In genomic region chr14:89014570-89014847, GRCh38 we compare ENCODE assay signal across 20 cellular contexts.
"Had no signal": no experiment of that assay in that cellular context is flagged by ENCODE, and none has a peak within 500 bp of the region (broad histone marks: within the 10 kb centered on the region; RNA-seq: fewer than 3 reads in every experiment).

No MANE protein-coding gene starts in this region.

- H3K36me3 ChIP-seq: gastroesophageal sphincter, lower lobe of right lung, prostate gland had no signal

- H3K9me3 ChIP-seq: gastroesophageal sphincter, lower lobe of right lung, prostate gland had no signal

- ATAC-seq: activated CD8-positive, alpha-beta T cell treated with anti-CD3 and anti-CD28 coated beads for 36 hours; activated T-cell treated with anti-CD3 and anti-CD28 coated beads, Interleukin-2, amount 50 U/mL, for 4 hours; gastroesophageal sphincter; left colon; lower lobe of right lung; right cardiac atrium had no signal

- H3K4me1 Mint-ChIP-seq: activated B cell treated with CpG ODN at 0.5 μM for 24 hours, neural crest cell had no signal

- H3K4me3 ChIP-seq: gastroesophageal sphincter, lower lobe of right lung, prostate gland had no signal

- H3K9me3 Mint-ChIP-seq: activated CD8-positive, alpha-beta T cell treated with anti-CD3 and anti-CD28 coated beads for 36 hours; activated T-cell treated with anti-CD3 and anti-CD28 coated beads, Interleukin-2, amount 50 U/mL, for 4 hours had no signal

- H3K4me1 ChIP-seq: gastroesophageal sphincter, lower lobe of right lung, prostate gland had no signal

- H3K27ac Mint-ChIP-seq: activated B cell treated with CpG ODN at 0.5 μM for 24 hours; activated CD8-positive, alpha-beta T cell treated with anti-CD3 and anti-CD28 coated beads for 36 hours; mesothelial cell of epicardium had no signal

- H3K27ac ChIP-seq: gastroesophageal sphincter, lower lobe of right lung, prostate gland had no signal

- H3K4me3 Mint-ChIP-seq: activated B cell treated with CpG ODN at 0.5 μM for 24 hours; activated CD8-positive, alpha-beta T cell treated with anti-CD3 and anti-CD28 coated beads for 36 hours; activated T-cell treated with anti-CD3 and anti-CD28 coated beads, Interleukin-2, amount 50 U/mL, for 4 hours; mesothelial cell of epicardium; neural crest cell had no signal

- DNase-seq: activated B cell treated with CpG ODN at 0.5 μM for 24 hours; activated CD4-positive, alpha-beta T cell treated with anti-CD3 and anti-CD28 coated beads for 48 hours; activated CD8-positive, alpha-beta T cell treated with anti-CD3 and anti-CD28 coated beads for 36 hours; activated effector memory CD4-positive, alpha-beta T cell treated with Interleukin-2 at 50 U/mL for 16 hours; activated naive CD4-positive, alpha-beta T cell treated with anti-CD3 and anti-CD28 coated beads, Interleukin-2, amount 50 U/mL, for 16 hours; activated T-cell treated with anti-CD3 and anti-CD28 coated beads, Interleukin-2, amount 50 U/mL, for 4 hours; dermis blood vessel endothelial cell; left colon; lower lobe of right lung; right cardiac atrium; small intestine; stimulated activated CD4-positive, alpha-beta T cell treated with anti-CD3 and anti-CD28 coated beads, Interleukin-4, amount 100 ng/mL, for 4 hours; stimulated activated CD8-positive, alpha-beta memory T cell treated with anti-CD3 and anti-CD28 coated beads, Interleukin-4, amount 100 ng/mL, for 48 hours; stimulated activated naive CD4-positive, alpha-beta T cell treated with Interleukin-2 at 50 U/mL for 16 hours; substantia nigra; trophoblast cell had no signal

- H3K36me3 Mint-ChIP-seq: mesothelial cell of epicardium had no signal
